Comparison of ENCODE assay signal across 15 cellular contexts in the genomic region with DNA sequence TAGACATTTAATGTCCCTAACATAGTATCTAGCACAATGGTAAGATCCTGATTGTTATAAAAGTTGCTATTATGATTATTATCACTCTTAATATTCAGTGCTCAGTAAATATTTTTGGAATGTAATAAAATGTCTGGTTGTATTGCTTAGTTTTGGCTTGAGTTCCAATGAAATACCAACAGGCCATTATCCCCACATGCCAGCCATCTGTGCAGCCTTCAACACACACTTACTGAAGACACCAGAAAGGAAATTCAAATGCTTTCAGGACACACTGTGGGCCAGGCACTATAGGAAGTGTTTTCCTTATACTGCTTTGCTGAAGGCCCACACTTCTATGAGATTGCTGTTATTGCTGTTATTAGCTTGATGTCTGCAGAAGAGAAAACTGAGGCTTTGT.
"Had no signal": no experiment of that assay in that cellular context is flagged by ENCODE, and none has a peak within 500 bp of the region (broad histone marks: within the 10 kb centered on the region; RNA-seq: fewer than 3 reads in every experiment).

No MANE protein-coding gene starts in this region.

- DNase-seq: activated CD4-positive, alpha-beta T cell treated with anti-CD3 and anti-CD28 coated beads, Interleukin-2, amount 50 U/mL, for 4 hours; activated CD4-positive, CD25-positive, alpha-beta regulatory T cell treated with anti-CD3 and anti-CD28 coated beads, Interleukin-2, amount 50 U/mL, for 72 hours; activated effector memory CD4-positive, alpha-beta T cell treated with Interleukin-2 at 50 U/mL for 16 hours; activated T-cell treated with anti-CD3 and anti-CD28 coated beads, Interleukin-2, amount 50 U/mL, for 24 hours; central memory CD4-positive, alpha-beta T cell; dermis blood vessel endothelial cell; gastrocnemius medialis; kidney glomerular epithelial cell; pancreas; stimulated activated CD4-positive, alpha-beta T cell treated with anti-CD3 and anti-CD28 coated beads, Interleukin-4, amount 100 ng/mL, for 1 hour; stimulated activated CD8-positive, alpha-beta memory T cell treated with anti-CD3 and anti-CD28 coated beads, Interleukin-4, amount 100 ng/mL, for 48 hours; stimulated activated naive CD8-positive, alpha-beta T cell treated with anti-CD3 and anti-CD28 coated beads, Interleukin-15, amount 100 ng/mL, for 72 hours; testis had no signal

- H3K9ac ChIP-seq: neural progenitor cell had no signal

- H3K27me3 Mint-ChIP-seq: activated naive CD4-positive, alpha-beta T cell treated with anti-CD3 and anti-CD28 coated beads, Interleukin-2, amount 50 U/mL, for 24 hours; activated T-cell treated with anti-CD3 and anti-CD28 coated beads, Interleukin-2, amount 50 U/mL, for 24 hours; stimulated activated naive CD8-positive, alpha-beta T cell treated with anti-CD3 and anti-CD28 coated beads, Interleukin-15, amount 100 ng/mL, for 72 hours had no signal

- H3K4me2 ChIP-seq: neural progenitor cell had no signal

- H3K4me3 Mint-ChIP-seq: activated naive CD4-positive, alpha-beta T cell treated with anti-CD3 and anti-CD28 coated beads, Interleukin-2, amount 50 U/mL, for 24 hours; activated T-cell treated with anti-CD3 and anti-CD28 coated beads, Interleukin-2, amount 50 U/mL, for 24 hours; neural progenitor cell; stimulated activated naive CD8-positive, alpha-beta T cell treated with anti-CD3 and anti-CD28 coated beads, Interleukin-15, amount 100 ng/mL, for 72 hours had no signal

- H3K36me3 ChIP-seq: gastrocnemius medialis, neural progenitor cell, pancreas had no signal

- H3K27ac ChIP-seq: gastrocnemius medialis, neural progenitor cell, pancreas, testis had no signal

- H3K4me3 ChIP-seq: gastrocnemius medialis, neural progenitor cell, pancreas, testis had no signal

- H3K27ac Mint-ChIP-seq: activated naive CD4-positive, alpha-beta T cell treated with anti-CD3 and anti-CD28 coated beads, Interleukin-2, amount 50 U/mL, for 24 hours; activated T-cell treated with anti-CD3 and anti-CD28 coated beads, Interleukin-2, amount 50 U/mL, for 24 hours; neural progenitor cell; stimulated activated naive CD8-positive, alpha-beta T cell treated with anti-CD3 and anti-CD28 coated beads, Interleukin-15, amount 100 ng/mL, for 72 hours had no signal

- H3K9me3 Mint-ChIP-seq: activated naive CD4-positive, alpha-beta T cell treated with anti-CD3 and anti-CD28 coated beads, Interleukin-2, amount 50 U/mL, for 24 hours; activated T-cell treated with anti-CD3 and anti-CD28 coated beads, Interleukin-2, amount 50 U/mL, for 24 hours had no signal

- H2AFZ ChIP-seq: neural progenitor cell had no signal

- H3K9me3 ChIP-seq: gastrocnemius medialis, pancreas, testis had no signal

- H3K4me1 Mint-ChIP-seq: activated naive CD4-positive, alpha-beta T cell treated with anti-CD3 and anti-CD28 coated beads, Interleukin-2, amount 50 U/mL, for 24 hours; stimulated activated naive CD8-positive, alpha-beta T cell treated with anti-CD3 and anti-CD28 coated beads, Interleukin-15, amount 100 ng/mL, for 72 hours had no signal

- H3K27me3 ChIP-seq: gastrocnemius medialis, neural progenitor cell, pancreas, testis had no signal

- H3K4me1 ChIP-seq: gastrocnemius medialis, neural progenitor cell, pancreas, testis had no signal

- H3K36me3 Mint-ChIP-seq: activated naive CD4-positive, alpha-beta T cell treated with anti-CD3 and anti-CD28 coated beads, Interleukin-2, amount 50 U/mL, for 24 hours; neural progenitor cell had no signal
